ENCODE assay signal across 21 cellular contexts in genomic region chr1:234938114-234938513, GRCh38.
"Had no signal": no experiment of that assay in that cellular context is flagged by ENCODE, and none has a peak within 500 bp of the region (broad histone marks: within the 10 kb centered on the region; RNA-seq: fewer than 3 reads in every experiment).

No MANE protein-coding gene starts in this region.

- H3K9me3 Mint-ChIP-seq: activated CD8-positive, alpha-beta T cell treated with anti-CD3 and anti-CD28 coated beads for 36 hours; activated naive CD4-positive, alpha-beta T cell treated with anti-CD3 and anti-CD28 coated beads, Interleukin-2, amount 50 U/mL, for 72 hours; activated naive CD8-positive, alpha-beta T cell treated with anti-CD3 and anti-CD28 coated beads, Interleukin-2, amount 50 U/mL, for 24 hours; central memory CD8-positive, alpha-beta T cell; T-cell had no signal

- H3K4me1 Mint-ChIP-seq: central memory CD8-positive, alpha-beta T cell had no signal

- ATAC-seq: activated CD8-positive, alpha-beta T cell treated with anti-CD3 and anti-CD28 coated beads for 36 hours; activated naive CD4-positive, alpha-beta T cell treated with anti-CD3 and anti-CD28 coated beads, Interleukin-2, amount 50 U/mL, for 72 hours; activated naive CD8-positive, alpha-beta T cell treated with anti-CD3 and anti-CD28 coated beads, Interleukin-2, amount 50 U/mL, for 24 hours; T-cell had no signal

- DNase-seq: activated CD4-positive, CD25-positive, alpha-beta regulatory T cell; activated CD8-positive, alpha-beta T cell treated with anti-CD3 and anti-CD28 coated beads for 36 hours; activated effector memory CD4-positive, alpha-beta T cell treated with anti-CD3 and anti-CD28 coated beads, Interleukin-2, amount 50 U/mL, for 16 hours; activated naive CD4-positive, alpha-beta T cell treated with Interleukin-2 at 50 U/mL for 16 hours; activated naive CD8-positive, alpha-beta T cell treated with anti-CD3 and anti-CD28 coated beads, Interleukin-2, amount 50 U/mL, for 24 hours; activated T-cell treated with anti-CD3 and anti-CD28 coated beads, Interleukin-2, amount 50 U/mL, for 1 hour; amygdala; KG1; NCI-H1105; NCI-H1436; NCI-H1694 treated with DMSO at 0.1 percent for 48 hours; NCI-H2029 treated with DMSO at 0.1 percent for 48 hours; NCI-H524; SHP77; T-cell; T1000 had no signal

- H3K27ac ChIP-seq: VCaP had no signal

- H3K36me3 Mint-ChIP-seq: activated naive CD4-positive, alpha-beta T cell treated with anti-CD3 and anti-CD28 coated beads, Interleukin-2, amount 50 U/mL, for 72 hours; brain; IgD-negative memory B cell; T-cell had no signal

- H3K4me3 Mint-ChIP-seq: activated CD8-positive, alpha-beta T cell treated with anti-CD3 and anti-CD28 coated beads for 36 hours; activated naive CD8-positive, alpha-beta T cell treated with anti-CD3 and anti-CD28 coated beads, Interleukin-2, amount 50 U/mL, for 24 hours; brain; central memory CD8-positive, alpha-beta T cell; IgD-negative memory B cell; T-cell had no signal

- H3K27ac Mint-ChIP-seq: activated naive CD4-positive, alpha-beta T cell treated with anti-CD3 and anti-CD28 coated beads, Interleukin-2, amount 50 U/mL, for 72 hours; activated naive CD8-positive, alpha-beta T cell treated with anti-CD3 and anti-CD28 coated beads, Interleukin-2, amount 50 U/mL, for 24 hours; brain; IgD-negative memory B cell; T-cell had no signal

- H3K27me3 Mint-ChIP-seq: activated CD8-positive, alpha-beta T cell treated with anti-CD3 and anti-CD28 coated beads for 36 hours; activated naive CD8-positive, alpha-beta T cell treated with anti-CD3 and anti-CD28 coated beads, Interleukin-2, amount 50 U/mL, for 24 hours; brain; central memory CD8-positive, alpha-beta T cell; IgD-negative memory B cell; T-cell had no signal
